Comparison of ENCODE assay signal across 8 cellular contexts in genomic region chr6:26026833-26027490, GRCh38.
DNase-seq lines count a peak whose midpoint lies in the region; ATAC-seq, FAIRE-seq and TF ChIP-seq lines count a peak whose summit lies in the region.

No MANE protein-coding gene starts in this region.

- DNase-seq in GM12892 (ENCODE audit: insufficient read length) (no peak), NCI-H1694 (lab: John Stamatoyannopoulos, UW) (peak; percentile 52), T-helper 1 cell (peak; percentile 71 to 99 (median 81)), amniotic epithelial cell (ENCODE audit: low read depth) (peak; percentile 90), left ventricle myocardium superior (peak; percentile 90), putamen (ENCODE audit: low spot score) (peak; percentile 83), D721Med (ENCODE audit: insufficient read length, low spot score) (no peak)

- intact Hi-C loops in left ventricle myocardium superior (cut with micrococcal nuclease): no loop called here

- peak; percentile 97 for TF ChIP-seq POLR2A in GM12892 (IDR thresholded peaks at IDR 0.05; ENCODE audit: low read depth, low read length)

- FAIRE-seq in GM12892 (lab: Jason Lieb, UNC) (peak; percentile 92), D721Med (lab: Jason Lieb, UNC) (no peak)

- ATAC-seq in HG02870 (IDR thresholded peaks at IDR 0.05; ENCODE audit: unreplicated experiment): peak; percentile 35
- ATAC-seq in left ventricle myocardium superior: peak; percentile 73

- TF ChIP-seq CTCF in D721Med (IDR thresholded peaks at IDR 0.05; ENCODE audit: insufficient read depth, missing control alignments): no peak

Comparison
In these comparisons a context has a peak if more than half of its experiments do, and no peak if none do; other contexts are left out.
1. DNase-seq: peak in NCI-H1694 (single experiment), T-helper 1 cell (5 of 5), amniotic epithelial cell (single experiment), left ventricle myocardium superior (single experiment) and putamen (single experiment); none in GM12892 (single experiment) and D721Med (single experiment).